Comparison of ENCODE assay signal across 2 cellular contexts in the genomic region with DNA sequence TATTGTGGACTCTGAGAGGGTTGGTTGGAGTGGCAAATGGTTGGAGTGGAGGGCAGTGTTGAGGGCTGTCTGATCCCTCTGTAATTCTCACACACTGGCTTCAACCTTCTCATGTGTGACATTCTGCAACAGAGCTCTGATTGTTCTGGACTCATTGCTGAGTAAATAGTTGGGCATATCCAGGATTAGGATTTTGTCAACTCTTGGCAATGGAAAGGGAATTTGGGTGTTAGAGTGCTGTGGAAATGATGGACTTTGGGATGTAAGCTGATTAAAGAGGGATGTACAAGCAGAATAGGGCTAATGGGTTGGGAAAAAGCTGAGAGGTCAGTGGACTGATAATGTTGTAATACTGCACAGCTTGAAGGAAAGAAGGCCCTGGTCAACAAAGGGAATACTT.
TF ChIP-seq lines count a peak whose summit lies in the region.

No MANE protein-coding gene starts in this region.

TF ChIP-seq in liver, 16 proteins besides CTCF, POLR2A, EP300 and RAD21 (continued from another document):
- TF ChIP-seq, protein P1, sequence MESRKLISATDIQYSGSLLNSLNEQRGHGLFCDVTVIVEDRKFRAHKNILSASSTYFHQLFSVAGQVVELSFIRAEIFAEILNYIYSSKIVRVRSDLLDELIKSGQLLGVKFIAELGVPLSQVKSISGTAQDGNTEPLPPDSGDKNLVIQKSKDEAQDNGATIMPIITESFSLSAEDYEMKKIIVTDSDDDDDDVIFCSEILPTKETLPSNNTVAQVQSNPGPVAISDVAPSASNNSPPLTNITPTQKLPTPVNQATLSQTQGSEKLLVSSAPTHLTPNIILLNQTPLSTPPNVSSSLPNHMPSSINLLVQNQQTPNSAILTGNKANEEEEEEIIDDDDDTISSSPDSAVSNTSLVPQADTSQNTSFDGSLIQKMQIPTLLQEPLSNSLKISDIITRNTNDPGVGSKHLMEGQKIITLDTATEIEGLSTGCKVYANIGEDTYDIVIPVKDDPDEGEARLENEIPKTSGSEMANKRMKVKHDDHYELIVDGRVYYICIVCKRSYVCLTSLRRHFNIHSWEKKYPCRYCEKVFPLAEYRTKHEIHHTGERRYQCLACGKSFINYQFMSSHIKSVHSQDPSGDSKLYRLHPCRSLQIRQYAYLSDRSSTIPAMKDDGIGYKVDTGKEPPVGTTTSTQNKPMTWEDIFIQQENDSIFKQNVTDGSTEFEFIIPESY (IDR thresholded peaks at IDR 0.05) = peak; percentile 96
- TF ChIP-seq RXRA (IDR thresholded peaks at IDR 0.05) = peak; percentile 98 to 99
- peak; percentile 91 for TF ChIP-seq MAX (IDR thresholded peaks at IDR 0.05)
- TF ChIP-seq JUND (IDR thresholded peaks at IDR 0.05) = peak; percentile 88 to 96
- TF ChIP-seq EGR1 (IDR thresholded peaks at IDR 0.05; ENCODE audit: low read depth in 2 of 2) = peak; percentile 27 to 66
- TF ChIP-seq FOXA2 (IDR thresholded peaks at IDR 0.05) = peak; percentile 93
- TF ChIP-seq HNF4G (IDR thresholded peaks at IDR 0.05) = peak; percentile 97
- TF ChIP-seq NR2F2 (IDR thresholded peaks at IDR 0.05) = peak; percentile 82
- peak; percentile 84 for TF ChIP-seq ATF3 (IDR thresholded peaks at IDR 0.05)
- peak; percentile 99 for TF ChIP-seq HNF4A (conservative IDR thresholded peaks at IDR 0.05)
- TF ChIP-seq GABPA (IDR thresholded peaks at IDR 0.05 in 1 of 2, conservative IDR thresholded peaks at IDR 0.05 in 1 of 2) = peak in 1 of 2 donors; percentile 50
TF ChIP-seq in liver: peak in this region for 15.

TF ChIP-seq in SK-N-SH, 30 proteins besides CTCF, POLR2A, EP300 and RAD21 (continued from another document):
- TF ChIP-seq REST (IDR thresholded peaks at IDR 0.05; ENCODE audit: low read depth, low read length) (no peak), MAX (IDR thresholded peaks at IDR 0.05; ENCODE audit: low read depth) (no peak), YY1 (IDR thresholded peaks at IDR 0.05; ENCODE audit: low read depth) (no peak), CHD2 (IDR thresholded peaks at IDR 0.05; ENCODE audit: low read length, partially characterized antibody) (no peak), TAF1 (IDR thresholded peaks at IDR 0.05; ENCODE audit: borderline replicate concordance, low read depth, low read length) (no peak), ELF1 (IDR thresholded peaks at IDR 0.05) (no peak), TCF12 (IDR thresholded peaks at IDR 0.05) (no peak), USF1 (IDR thresholded peaks at IDR 0.05; ENCODE audit: borderline replicate concordance, low read depth) (no peak), EZH2phosphoT487 (IDR thresholded peaks at IDR 0.05; ENCODE audit: borderline replicate concordance, low read depth) (no peak), RCOR1 (IDR thresholded peaks at IDR 0.05; ENCODE audit: low read length) (no peak), FOXM1 (IDR thresholded peaks at IDR 0.05; ENCODE audit: low read depth) (no peak), FOXJ3 (CRISPR knock-in tag; IDR thresholded peaks at IDR 0.05) (no peak)
